ENCODE assay signal across 28 cellular contexts in the genomic region with DNA sequence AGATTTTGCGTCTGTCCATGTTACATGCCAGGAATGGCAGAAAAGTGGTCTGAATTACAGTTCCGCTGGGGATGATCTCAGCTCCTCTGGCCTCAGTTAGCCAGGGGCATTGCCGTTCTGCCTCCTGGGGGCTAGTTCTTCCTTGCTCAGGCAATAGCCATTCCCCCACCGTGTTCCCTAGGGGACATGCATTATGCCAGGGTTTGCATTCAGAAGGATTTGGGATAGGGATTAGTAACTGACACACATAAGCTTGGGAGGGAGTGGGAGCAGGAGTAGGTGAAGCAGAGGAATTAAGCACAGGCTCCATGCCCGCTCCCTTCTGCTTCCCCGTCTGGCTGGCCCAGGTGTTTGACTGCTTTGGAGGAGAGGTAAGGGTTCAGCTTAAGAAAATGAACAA. TPM values are rescaled to one million over a fixed set of nuclear protein-coding genes. Genes with fewer than 3 reads are reported as not detected.
DNase-seq lines count a peak whose midpoint lies in the region; ATAC-seq, FAIRE-seq and TF ChIP-seq lines count a peak whose summit lies in the region.
"Had no signal": no experiment of that assay in that cellular context is flagged by ENCODE, and none has a peak within 500 bp of the region (broad histone marks: within the 10 kb centered on the region; RNA-seq: fewer than 3 reads in every experiment).

No MANE protein-coding gene starts in this region.

- intact Hi-C loops in HCT116 (cut with micrococcal nuclease) = no loop called here
- intact Hi-C loops in posterior vena cava (cut with DNase I) = no loop called here

- TF ChIP-seq CTCF in HCT116 (IDR thresholded peaks at IDR 0.05 in 2 of 3, conservative IDR thresholded peaks at IDR 0.05 in 1 of 3; ENCODE audit: borderline replicate concordance in 1 of 3, insufficient read depth in 1 of 3, low read depth in 2 of 3, low read length in 2 of 3) = no peak
- no peak for TF ChIP-seq CTCF in bronchial epithelial cell (IDR thresholded peaks at IDR 0.05; ENCODE audit: insufficient read depth, low read length, severe bottlenecking)

- no peak for TF ChIP-seq RAD21 in HCT116 (IDR thresholded peaks at IDR 0.05; ENCODE audit: low read depth)

- no peaks in the 10 kb centered on the region for H3K79me2 ChIP-seq in HCT116 (ENCODE audit: insufficient read depth, low read length)

- no peak overlapping the region for H2AFZ ChIP-seq in HCT116 (ENCODE audit: low read depth, low read length, poor library complexity, severe bottlenecking)

- no peaks in the 10 kb centered on the region for H3K9me3 ChIP-seq in HCT116 (ENCODE audit: control insufficient read depth in 1 of 2, insufficient read depth in 1 of 2, low read depth in 1 of 2, low read length in 2 of 2)
- H3K9me3 ChIP-seq: BE2C had no signal

- no peak overlapping the region for H3K9ac ChIP-seq in HCT116 (ENCODE audit: low read length)
- H3K9ac ChIP-seq: KMS-11 had no signal

- no peak overlapping the region for H3K4me2 ChIP-seq in HCT116 (ENCODE audit: low read length)
- H3K4me2 ChIP-seq: KMS-11 had no signal

- H3K27me3 ChIP-seq in HCT116 (ENCODE audit: insufficient read depth, low read length) = no peaks in the 10 kb centered on the region
- no peaks in the 10 kb centered on the region for H3K27me3 ChIP-seq in bronchial epithelial cell (ENCODE audit: control insufficient read depth, insufficient read depth, low read length)

- H3K27ac ChIP-seq in HCT116 (ENCODE audit: low read depth, low read length) = no peak overlapping the region
- H3K27ac ChIP-seq: KMS-11, SK-N-MC had no signal

- RAD21 ChIA-PET in HCT116 (lab: Charles Lee; ENCODE audit: low non-redundant PET in 1 of 2, low total read pairs in 2 of 2, uncharacterized antibody in 2 of 2, unreplicated experiment in 2 of 2) = interaction anchor here in 1 of 2 experiments (0.7 kb wide), 1 partner anchor 17 kb away, joined by 6 read pairs; no protein-coding TSS in a partner anchor

- H3K4me3 ChIP-seq in HCT116 (replicated peaks in 1 of 2; ENCODE audit: low read depth in 1 of 2, low read length in 2 of 2) = no peak overlapping the region
- no peak overlapping the region for H3K4me3 ChIP-seq in bronchial epithelial cell (ENCODE audit: low read depth, low read length)
- H3K4me3 ChIP-seq: SK-N-MC had no signal

- ATAC-seq in HCT116 (no peak), esophagus mucosa (no peak), HG03378 (IDR thresholded peaks at IDR 0.05; ENCODE audit: unreplicated experiment) (no peak)
- ATAC-seq: Panc1 had no signal

- DNase-seq in HCT116 (ENCODE audit: low read depth, low spot score) (no peak), NCI-H69 (lab: John Stamatoyannopoulos, UW) (peak; percentile 11), bronchial epithelial cell (ENCODE audit: low read depth) (no peak), posterior vena cava (ENCODE audit: low spot score) (peak; percentile 35), RPMI8226 (no peak)
- DNase-seq: BE2C; CD8-positive, alpha-beta memory T cell; DMS153; DND-41; IMR-90; NCI-H1048; NCI-H1417; NCI-H1694; NCI-H2029 treated with DMSO at 0.1 percent for 48 hours; NCI-H2227 treated with DMSO at 0.1 percent for 48 hours; NCI-H774; SHP77 treated with DMSO at 0.1 percent for 48 hours had no signal

- H3K36me3 ChIP-seq in HCT116 (ENCODE audit: control insufficient read depth in 1 of 2, insufficient read depth in 2 of 2, low read length in 2 of 2) (no peaks in the 10 kb centered on the region; a peak in 2 of 4 replicates), bronchial epithelial cell (ENCODE audit: control insufficient read depth, insufficient read depth, low read length) (peaks cover 7% of the 10 kb centered on the region)

- CTCF ChIA-PET in HCT116 (lab: Charles Lee) = no interaction called here

- POLR2A ChIA-PET in HCT116 (lab: Charles Lee) = no interaction called here

- no peaks in the 10 kb centered on the region for H3K9me2 ChIP-seq in HCT116 (ENCODE audit: insufficient read depth)

- FAIRE-seq in bronchial epithelial cell (lab: Jason Lieb, UNC) = peak; percentile 18
- FAIRE-seq: GM12892, GM19239, H54 had no signal

- TSS peak; percentile 24 for BruUV-seq in HCT116 (replicated peaks; lab: Mats Ljungman, UMichigan)

- no peaks in the 10 kb centered on the region for H4K20me1 ChIP-seq in HCT116 (ENCODE audit: insufficient read depth)

- 0 out of 4 replicates have a peak, but pooled peaks cover 0 to under 1% of the 10 kb centered on the region in 2 experiments for H3K4me1 ChIP-seq in HCT116 (ENCODE audit: control insufficient read depth in 1 of 2, insufficient read depth in 2 of 2, low read length in 2 of 2)
- H3K4me1 ChIP-seq: BE2C had no signal

- TF ChIP-seq POLR2A in HCT116 (IDR thresholded peaks at IDR 0.05; ENCODE audit: borderline replicate concordance, extremely low read depth, insufficient read depth, insufficient read length) = no peak

TF ChIP-seq in HCT116, 20 proteins besides CTCF, POLR2A, EP300 and RAD21:
- no peak for TF ChIP-seq CBX3 (IDR thresholded peaks at IDR 0.05; ENCODE audit: low read depth)
- TF ChIP-seq JUND (IDR thresholded peaks at IDR 0.05) = no peak
- no peak for TF ChIP-seq EGR1 (IDR thresholded peaks at IDR 0.05; ENCODE audit: low read depth)
- no peak for TF ChIP-seq SIN3A (IDR thresholded peaks at IDR 0.05; ENCODE audit: low read depth)

RNA-seq across cellular contexts. Expression of a gene that starts 12.7 kb away (rescaled TPM):
- not detected for total RNA-seq in HCT116 (2021; ENCODE audit: unreplicated experiment)
- polyA plus RNA-seq in HCT116 (2012) = 0.15 and 0.16 TPM in 2 replicates
- not detected in 2 replicates for total RNA-seq in bronchial epithelial cell
- total RNA-seq in posterior vena cava = not detected
- total RNA-seq in esophagus mucosa = not detected
- total RNA-seq: CD8-positive, alpha-beta memory T cell; IMR-90; NCI-H460; T-helper 1 cell treated with Interleukin-12 subunit alpha and Interleukin-12 subunit beta and Interleukin-4 antibody, amounts not matched to agents 30 ng/mL and 1 ng/mL, for 36 hours had no signal
- polyA plus RNA-seq: CD14-positive monocyte; CD8-positive, alpha-beta memory T cell had no signal

RNA-seq across cellular contexts. Expression of a gene that starts 39.6 kb away (rescaled TPM):
- total RNA-seq in HCT116 (2021; ENCODE audit: unreplicated experiment) (10.8 TPM), bronchial epithelial cell (1.8 TPM in 2 replicates), posterior vena cava (10 to 100 TPM; 14.5 to 14.6 TPM), esophagus mucosa (1.6 TPM)
- polyA plus RNA-seq in HCT116 (2012) = 11.2 and 15.5 TPM in 2 replicates
- total RNA-seq: CD8-positive, alpha-beta memory T cell had no signal
- polyA plus RNA-seq: CD14-positive monocyte; CD8-positive, alpha-beta memory T cell had no signal

Comparison
In these comparisons a context has a peak if more than half of its experiments do, and no peak if none do; other contexts are left out.
1. DNase-seq: peak in NCI-H69 (single experiment) and posterior vena cava (single experiment); none in HCT116 (single experiment), bronchial epithelial cell (single experiment) and RPMI8226 (single experiment).